8 cellular contexts compared by ENCODE assay signal in the genomic region with DNA sequence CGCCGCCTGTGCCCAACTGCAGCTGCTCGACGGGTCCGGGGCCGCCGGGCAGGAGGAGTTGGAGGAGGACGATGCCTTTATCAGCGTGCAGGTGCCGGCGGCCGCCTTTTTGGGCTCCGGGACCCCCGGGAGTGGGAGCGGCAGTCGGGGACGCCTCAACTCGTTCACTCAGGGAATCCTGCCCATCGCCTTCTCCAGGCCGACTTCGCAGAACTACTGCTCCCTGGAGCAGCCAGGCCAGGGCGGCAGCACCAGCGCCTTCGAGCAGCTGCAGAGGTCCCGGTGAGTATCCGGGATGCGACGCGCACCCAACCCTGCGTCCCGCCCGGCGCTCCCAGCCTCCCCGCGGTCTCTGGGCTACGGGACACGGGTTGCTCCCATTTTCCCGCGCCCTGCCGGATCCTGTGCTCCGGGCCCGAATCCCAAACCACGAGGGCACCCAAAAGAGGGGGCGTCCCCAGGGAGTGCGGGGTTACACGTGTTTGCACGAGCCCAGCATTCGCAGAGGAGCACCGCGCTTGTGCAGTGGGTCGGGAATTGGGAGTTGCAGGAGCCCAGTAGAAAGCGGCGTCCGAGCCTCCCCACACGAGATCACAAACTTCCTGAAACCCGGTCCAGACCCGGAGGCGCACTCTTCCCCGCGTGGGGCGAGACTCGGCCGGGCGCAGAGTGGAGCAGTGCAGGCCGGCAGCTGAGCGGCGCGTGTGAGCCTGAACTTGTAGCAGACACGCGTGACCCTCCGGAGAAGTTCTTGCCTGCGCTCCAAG. TPM values are rescaled to one million over a fixed set of nuclear protein-coding genes. Genes with fewer than 3 reads are reported as not detected.
A peak's percentile ranks its signal among the peaks of the same experiment; 100 is the strongest.
DNase-seq lines count a peak whose midpoint lies in the region; ATAC-seq and TF ChIP-seq lines count a peak whose summit lies in the region.

No MANE protein-coding gene starts in this region.

- H3K9me3 ChIP-seq in A673 (ENCODE audit: low read depth, low read length, poor library complexity, severe bottlenecking) (no peaks in the 10 kb centered on the region), adrenal gland (replicated peaks in 1 of 3) (no peaks in the 10 kb centered on the region)

- CTCF ChIA-PET in A673 (lab: Charles Lee): interaction anchor here (0.6 kb wide), 1 partner anchor 313 kb away, joined by 7 read pairs; no protein-coding TSS in a partner anchor

- TF ChIP-seq POLR2A in adrenal gland (IDR thresholded peaks at IDR 0.05): no peak

- BruUV-seq in A673 (replicated peaks; lab: Mats Ljungman, UMichigan): no TSS peak

- TF ChIP-seq CTCF in A673 (conservative IDR thresholded peaks at IDR 0.05; ENCODE audit: low read depth, low read length) (no peak), adrenal gland (IDR thresholded peaks at IDR 0.05) (no peak)

- no peak for DNase-seq in A673 (ENCODE audit: low spot score)
- peak; percentile 31 for DNase-seq in LHCN-M2 (ENCODE audit: low read depth)
- DNase-seq in adrenal gland: peak in 2 of 7 donors; percentile 32 to 42
- DNase-seq in sciatic nerve (ENCODE audit: low spot score): peak; percentile 77
- DNase-seq in SKM-1 (lab: John Stamatoyannopoulos, UW; ENCODE audit: unreplicated experiment): no peak
- no peak for DNase-seq in epidermal melanocyte (ENCODE audit: insufficient read length, low spot score)

- ATAC-seq in GM18498 (IDR thresholded peaks at IDR 0.05; ENCODE audit: unreplicated experiment): peak; percentile 21
- peak; percentile 79 for ATAC-seq in sciatic nerve

- POLR2A ChIA-PET in A673 (lab: Charles Lee; ENCODE audit: low non-redundant PET): interaction anchor here (0.6 kb wide), 1 partner anchor 117 kb away, joined by 3 read pairs; no protein-coding TSS in a partner anchor

- H3K4me1 ChIP-seq in A673 (ENCODE audit: insufficient read depth, low read length, poor library complexity, severe bottlenecking): peaks cover 13% of the 10 kb centered on the region
- H3K4me1 ChIP-seq in adrenal gland (replicated peaks in 1 of 2): peaks cover 6 to 34% of the 10 kb centered on the region in 2 donors

- intact Hi-C loops in A673 (cut with micrococcal nuclease; ENCODE audit: unreplicated experiment): loop anchor here (5.0 to 10.0 kb wide), 2 partner anchors 56 to 322 kb away; no protein-coding TSS in a partner anchor
- intact Hi-C loops in adrenal gland (cut with DNase I): no loop called here
- intact Hi-C loops in sciatic nerve (cut with DNase I): loop anchor here (10.0 kb wide), 2 partner anchors 98 to 238 kb away; no protein-coding TSS in a partner anchor

- H3K27me3 ChIP-seq in A673 (replicated peaks; ENCODE audit: insufficient read depth, low read depth, low read length, poor library complexity) (no peaks in the 10 kb centered on the region), adrenal gland (no peaks in the 10 kb centered on the region)

- H3K27ac ChIP-seq in A673 (ENCODE audit: low read depth, low read length, poor library complexity, severe bottlenecking): no peak overlapping the region
- peak overlapping the region in 4 of 5 donors; percentile 10 to 85 (median 46) for H3K27ac ChIP-seq in adrenal gland

- peak overlapping the region; percentile 54 for H3K4me3 ChIP-seq in A673 (ENCODE audit: low read depth, low read length, poor library complexity, severe bottlenecking)
- H3K4me3 ChIP-seq in adrenal gland: peak overlapping the region in 2 of 4 donors; percentile 23 to 88
- peak overlapping the region; percentile 84 for H3K4me3 ChIP-seq in iPS-11a (ENCODE audit: low read depth, low read length)

- H3K36me3 ChIP-seq in A673 (ENCODE audit: insufficient read depth, low read length, poor library complexity, severe bottlenecking): no peaks in the 10 kb centered on the region
- H3K36me3 ChIP-seq in adrenal gland (replicated peaks in 1 of 2): no peaks in the 10 kb centered on the region

- WGBS in adrenal gland, 4 donors: 8 to 26% (median 17%) methylated on average over 6 to 72 of the region's 72 CpGs

RNA-seq across cellular contexts. Expression of a gene that starts 1.2 kb away (rescaled TPM):
- 7.1 and 7.2 TPM in 2 replicates for total RNA-seq in A673 (2021)
- 7.1 and 8.3 TPM in 2 replicates for total RNA-seq in LHCN-M2 (2014; rRNA removed)
- 6.6 TPM for polyA plus RNA-seq in LHCN-M2 (2012)
- total RNA-seq in adrenal gland: 10 to 100 TPM in 2 of 8 donors, 1 to 10 TPM in 6; 4.1 to 11.9 (median 7.7) TPM
- polyA plus RNA-seq in adrenal gland: 1 to 10 TPM; 2.5 to 4.3 (median 3.6) TPM
- 18.5 TPM for total RNA-seq in sciatic nerve

Comparison
In these comparisons a context has a peak if more than half of its experiments do, and no peak if none do; other contexts are left out.
1. DNase-seq: peak in LHCN-M2 (single experiment) and sciatic nerve (single experiment); none in A673 (single experiment), SKM-1 (single experiment) and epidermal melanocyte (single experiment).
2. intact Hi-C loops: an anchor here in A673 (5.0 to 10.0 kb wide) and sciatic nerve (10.0 kb wide); none called in adrenal gland.